In the genomic region with DNA sequence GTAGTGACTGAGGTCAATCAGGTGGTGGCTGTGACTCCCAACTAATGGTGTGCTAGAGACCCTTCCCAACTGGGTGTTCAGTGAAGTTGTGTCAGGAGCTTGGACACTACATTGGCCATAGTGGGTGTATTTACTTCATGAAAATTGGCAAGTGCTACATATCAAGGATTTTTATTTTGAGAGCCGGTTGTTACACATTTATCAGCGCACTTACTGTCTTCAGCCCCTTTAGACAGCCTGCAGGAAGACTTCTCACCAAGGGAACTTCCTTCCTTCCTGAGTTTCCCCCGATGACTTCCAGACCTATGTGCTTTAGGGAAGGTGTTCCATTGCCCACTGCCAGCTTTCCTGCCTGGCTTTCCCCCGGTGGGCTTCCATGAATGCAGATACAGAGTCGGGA, we compare ENCODE assay signal across 19 cellular contexts.
DNase-seq lines count a peak whose midpoint lies in the region; ATAC-seq and TF ChIP-seq lines count a peak whose summit lies in the region.
"Had no signal": no experiment of that assay in that cellular context is flagged by ENCODE, and none has a peak within 500 bp of the region (broad histone marks: within the 10 kb centered on the region; RNA-seq: fewer than 3 reads in every experiment).

No MANE protein-coding gene starts in this region.

- ATAC-seq in SK-N-SH treated with all-trans-retinoic acid at 6 μM for 48 hours, result no peak
- ATAC-seq in GM21447 (IDR thresholded peaks at IDR 0.05; ENCODE audit: unreplicated experiment), result no peak

- H3K79me2 ChIP-seq in SK-N-SH (ENCODE audit: insufficient read depth) (no peaks in the 10 kb centered on the region), smooth muscle cell (ENCODE audit: low read depth) (no peaks in the 10 kb centered on the region)

- no peak overlapping the region; the same call in 1 of the 2 replicates for H2AFZ ChIP-seq in SK-N-SH (ENCODE audit: low read depth)
- no peak overlapping the region for H2AFZ ChIP-seq in smooth muscle cell (ENCODE audit: low read depth)

- H3F3A ChIP-seq in SK-N-SH (replicated peaks; ENCODE audit: insufficient read depth) (no peaks in the 10 kb centered on the region), smooth muscle cell (ENCODE audit: low read depth) (no peaks in the 10 kb centered on the region)

- no peaks in the 10 kb centered on the region for H3K27me3 ChIP-seq in SK-N-SH (ENCODE audit: insufficient read depth)
- H3K27me3 ChIP-seq in muscle layer of colon (ENCODE audit: control insufficient read depth in 1 of 2, insufficient read depth in 2 of 2, low read length in 2 of 2), result no peaks in the 10 kb centered on the region
- H3K27me3 ChIP-seq in smooth muscle cell (ENCODE audit: low read depth), result no peaks in the 10 kb centered on the region
- H3K27me3 ChIP-seq: BE2C, MG63, SJCRH30 had no signal

- no peak for TF ChIP-seq CTCF in SK-N-SH (IDR thresholded peaks at IDR 0.05)
- TF ChIP-seq CTCF in smooth muscle cell (IDR thresholded peaks at IDR 0.05; ENCODE audit: borderline replicate concordance, insufficient read depth, poor library complexity, severe bottlenecking), result no peak

- no peaks in the 10 kb centered on the region for H3K36me3 ChIP-seq in SK-N-SH (replicated peaks in 1 of 2; ENCODE audit: control insufficient read depth in 1 of 2, insufficient read depth in 2 of 2, low read length in 1 of 2)
- no peaks in the 10 kb centered on the region for H3K36me3 ChIP-seq in muscle layer of colon (ENCODE audit: insufficient read depth, low read length)
- no peaks in the 10 kb centered on the region for H3K36me3 ChIP-seq in smooth muscle cell (ENCODE audit: low read depth)
- H3K36me3 ChIP-seq: BE2C, MG63, SJCRH30 had no signal

- peak overlapping the region; percentile 31 for H3K4me2 ChIP-seq in SK-N-SH
- no peak overlapping the region for H3K4me2 ChIP-seq in smooth muscle cell

- H3K9me3 ChIP-seq in SK-N-SH (no peaks in the 10 kb centered on the region), muscle layer of colon (ENCODE audit: low read length) (no peaks in the 10 kb centered on the region), smooth muscle cell (replicated peaks; ENCODE audit: low read depth) (no peaks in the 10 kb centered on the region)
- H3K9me3 ChIP-seq: BE2C, MG63, SJCRH30 had no signal

- DNase-seq in SK-N-SH (no peak), cerebellar cortex (ENCODE audit: low spot score) (peak; percentile 28), mucosa of gallbladder (ENCODE audit: low spot score) (no peak), NCI-H526 treated with DMSO at 0.1 percent for 48 hours (lab: John Stamatoyannopoulos, UW) (no peak), smooth muscle cell (lab: John Stamatoyannopoulos, UW; ENCODE audit: unreplicated experiment) (no peak)
- DNase-seq: 8988T; BE2C; CD4-positive, alpha-beta memory T cell; GOT3; Kasumi-1; MG63; NCI-H1436 treated with DMSO at 0.1 percent for 48 hours; NCI-H2029 treated with DMSO at 0.1 percent for 48 hours; OCI-M1; RPMI8226; SJCRH30 had no signal

- H3K9me2 ChIP-seq in SK-N-SH, result no peaks in the 10 kb centered on the region

- no peak for TF ChIP-seq EP300 in SK-N-SH (IDR thresholded peaks at IDR 0.05; ENCODE audit: borderline replicate concordance in 1 of 2, low read depth in 1 of 2, low read length in 1 of 2)

- H3K9ac ChIP-seq in SK-N-SH (no peak overlapping the region), muscle layer of colon (ENCODE audit: low read length) (no peak overlapping the region), smooth muscle cell (ENCODE audit: low read depth) (no peak overlapping the region)

- H3K27ac ChIP-seq in SK-N-SH (ENCODE audit: low read depth in 2 of 2, low read length in 1 of 2) (no peak overlapping the region), muscle layer of colon (ENCODE audit: low read depth, low read length) (peak overlapping the region; percentile 45), smooth muscle cell (ENCODE audit: low read depth) (no peak overlapping the region)
- H3K27ac ChIP-seq: SJCRH30 had no signal

- H3K4me3 ChIP-seq in SK-N-SH (ENCODE audit: low read depth in 2 of 2, low read length in 1 of 2), result no peak overlapping the region
- H3K4me3 ChIP-seq in muscle layer of colon (ENCODE audit: low read depth in 1 of 2, low read length in 2 of 2), result no peak overlapping the region
- no peak overlapping the region for H3K4me3 ChIP-seq in smooth muscle cell
- H3K4me3 ChIP-seq: MG63, SJCRH30 had no signal

- no peak for TF ChIP-seq RAD21 in SK-N-SH (IDR thresholded peaks at IDR 0.05; ENCODE audit: low read length)

- H3K4me1 ChIP-seq in SK-N-SH (ENCODE audit: control insufficient read depth in 1 of 2, insufficient read depth in 2 of 2, low read depth in 1 of 2, low read length in 1 of 2) (peaks cover 0 to 33% of the 10 kb centered on the region in 2 experiments; a peak in 2 of 4 replicates), muscle layer of colon (ENCODE audit: insufficient read depth, low read length) (peaks cover 52% of the 10 kb centered on the region), smooth muscle cell (ENCODE audit: low read depth) (no peaks in the 10 kb centered on the region)
- H3K4me1 ChIP-seq: BE2C had no signal

- POLR2A ChIA-PET in SK-N-SH (lab: Yijun Ruan, JAX), result no interaction called here

- WGBS in SK-N-SH (ENCODE audit: low lambda C conversion rate), result 22% methylated on average over 5 of the region's 5 CpGs
- WGBS in smooth muscle cell (ENCODE audit: low lambda C conversion rate), result 84% methylated on average over 5 of the region's 5 CpGs

- no peaks in the 10 kb centered on the region for H4K20me1 ChIP-seq in SK-N-SH (ENCODE audit: insufficient read depth)
- no peaks in the 10 kb centered on the region for H4K20me1 ChIP-seq in smooth muscle cell (ENCODE audit: low read depth)

- CTCF ChIA-PET in SK-N-SH (lab: Yijun Ruan, JAX), result no interaction called here

TF ChIP-seq in SK-N-SH, 30 proteins besides CTCF, POLR2A, EP300 and RAD21:
- TF ChIP-seq NFIC (IDR thresholded peaks at IDR 0.05; ENCODE audit: borderline replicate concordance) (no peak), FOXJ3 (CRISPR knock-in tag; IDR thresholded peaks at IDR 0.05) (no peak), GABPA (IDR thresholded peaks at IDR 0.05; ENCODE audit: low read depth) (no peak), FOSL2 (IDR thresholded peaks at IDR 0.05; ENCODE audit: borderline replicate concordance, low read depth) (no peak), RFX5 (IDR thresholded peaks at IDR 0.05; ENCODE audit: low read length) (no peak), FOXM1 (IDR thresholded peaks at IDR 0.05; ENCODE audit: low read depth) (no peak), YY1 (IDR thresholded peaks at IDR 0.05; ENCODE audit: low read depth) (no peak), TAF1 (IDR thresholded peaks at IDR 0.05; ENCODE audit: borderline replicate concordance, low read depth, low read length) (no peak)

TF ChIP-seq in SK-N-SH treated with all-trans-retinoic acid at 6 μM for 48 hours, 23 proteins besides CTCF, POLR2A, EP300 and RAD21:
- TF ChIP-seq ISL1 (CRISPR knock-in tag; IDR thresholded peaks at IDR 0.05) (no peak), BACH2 (CRISPR knock-in tag; IDR thresholded peaks at IDR 0.05; ENCODE audit: borderline replicate concordance) (no peak), TCF4 (CRISPR knock-in tag; IDR thresholded peaks at IDR 0.05; ENCODE audit: borderline replicate concordance) (no peak), GLIS3 (CRISPR knock-in tag; IDR thresholded peaks at IDR 0.05) (no peak), ZNF8 (CRISPR knock-in tag; IDR thresholded peaks at IDR 0.05) (no peak), ZFP3 (CRISPR knock-in tag; IDR thresholded peaks at IDR 0.05) (no peak)
- TF ChIP-seq, protein P1, sequence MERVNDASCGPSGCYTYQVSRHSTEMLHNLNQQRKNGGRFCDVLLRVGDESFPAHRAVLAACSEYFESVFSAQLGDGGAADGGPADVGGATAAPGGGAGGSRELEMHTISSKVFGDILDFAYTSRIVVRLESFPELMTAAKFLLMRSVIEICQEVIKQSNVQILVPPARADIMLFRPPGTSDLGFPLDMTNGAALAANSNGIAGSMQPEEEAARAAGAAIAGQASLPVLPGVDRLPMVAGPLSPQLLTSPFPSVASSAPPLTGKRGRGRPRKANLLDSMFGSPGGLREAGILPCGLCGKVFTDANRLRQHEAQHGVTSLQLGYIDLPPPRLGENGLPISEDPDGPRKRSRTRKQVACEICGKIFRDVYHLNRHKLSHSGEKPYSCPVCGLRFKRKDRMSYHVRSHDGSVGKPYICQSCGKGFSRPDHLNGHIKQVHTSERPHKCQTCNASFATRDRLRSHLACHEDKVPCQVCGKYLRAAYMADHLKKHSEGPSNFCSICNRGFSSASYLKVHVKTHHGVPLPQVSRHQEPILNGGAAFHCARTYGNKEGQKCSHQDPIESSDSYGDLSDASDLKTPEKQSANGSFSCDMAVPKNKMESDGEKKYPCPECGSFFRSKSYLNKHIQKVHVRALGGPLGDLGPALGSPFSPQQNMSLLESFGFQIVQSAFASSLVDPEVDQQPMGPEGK (CRISPR knock-in tag; IDR thresholded peaks at IDR 0.05; ENCODE audit: borderline replicate concordance), result no peak
- TF ChIP-seq, protein P2, sequence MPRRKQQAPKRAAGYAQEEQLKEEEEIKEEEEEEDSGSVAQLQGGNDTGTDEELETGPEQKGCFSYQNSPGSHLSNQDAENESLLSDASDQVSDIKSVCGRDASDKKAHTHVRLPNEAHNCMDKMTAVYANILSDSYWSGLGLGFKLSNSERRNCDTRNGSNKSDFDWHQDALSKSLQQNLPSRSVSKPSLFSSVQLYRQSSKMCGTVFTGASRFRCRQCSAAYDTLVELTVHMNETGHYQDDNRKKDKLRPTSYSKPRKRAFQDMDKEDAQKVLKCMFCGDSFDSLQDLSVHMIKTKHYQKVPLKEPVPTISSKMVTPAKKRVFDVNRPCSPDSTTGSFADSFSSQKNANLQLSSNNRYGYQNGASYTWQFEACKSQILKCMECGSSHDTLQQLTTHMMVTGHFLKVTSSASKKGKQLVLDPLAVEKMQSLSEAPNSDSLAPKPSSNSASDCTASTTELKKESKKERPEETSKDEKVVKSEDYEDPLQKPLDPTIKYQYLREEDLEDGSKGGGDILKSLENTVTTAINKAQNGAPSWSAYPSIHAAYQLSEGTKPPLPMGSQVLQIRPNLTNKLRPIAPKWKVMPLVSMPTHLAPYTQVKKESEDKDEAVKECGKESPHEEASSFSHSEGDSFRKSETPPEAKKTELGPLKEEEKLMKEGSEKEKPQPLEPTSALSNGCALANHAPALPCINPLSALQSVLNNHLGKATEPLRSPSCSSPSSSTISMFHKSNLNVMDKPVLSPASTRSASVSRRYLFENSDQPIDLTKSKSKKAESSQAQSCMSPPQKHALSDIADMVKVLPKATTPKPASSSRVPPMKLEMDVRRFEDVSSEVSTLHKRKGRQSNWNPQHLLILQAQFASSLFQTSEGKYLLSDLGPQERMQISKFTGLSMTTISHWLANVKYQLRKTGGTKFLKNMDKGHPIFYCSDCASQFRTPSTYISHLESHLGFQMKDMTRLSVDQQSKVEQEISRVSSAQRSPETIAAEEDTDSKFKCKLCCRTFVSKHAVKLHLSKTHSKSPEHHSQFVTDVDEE (CRISPR knock-in tag; IDR thresholded peaks at IDR 0.05), result no peak
